27 cellular contexts compared by ENCODE assay signal in the genomic region with DNA sequence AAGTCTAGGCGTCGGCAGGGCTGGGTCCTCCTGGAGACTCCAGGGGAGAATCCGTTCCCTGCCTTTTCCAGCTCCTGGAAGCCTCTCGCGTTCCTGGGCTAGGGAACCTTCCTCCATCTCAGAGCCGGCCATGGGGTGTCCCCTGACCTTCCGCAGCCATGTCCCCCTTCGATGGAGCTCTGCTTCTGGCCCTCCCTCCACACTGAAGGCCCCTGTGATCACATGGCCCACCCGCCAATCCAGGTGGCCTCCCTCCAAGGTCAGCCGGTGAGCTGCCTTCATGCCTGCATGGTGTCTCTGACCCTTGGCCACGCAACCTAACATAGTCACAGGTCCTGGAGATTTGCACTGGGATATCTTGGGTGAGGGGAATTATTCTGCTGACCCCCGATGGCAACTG.
"Had no signal": no experiment of that assay in that cellular context is flagged by ENCODE, and none has a peak within 500 bp of the region (broad histone marks: within the 10 kb centered on the region; RNA-seq: fewer than 3 reads in every experiment).

No MANE protein-coding gene starts in this region.

- H3K27me3 Mint-ChIP-seq: stimulated activated naive B cell treated with anti-CD40 and anti-IgM and Interleukin-4, amounts not matched to agents 10 μg/mL and 1 μg/mL and 100 μg/mL, for 72 hours had no signal

- H3K27ac ChIP-seq: lower lobe of right lung, pancreas, prostate gland, sigmoid colon, stomach, testis, thyroid gland, transverse colon, upper lobe of left lung, vagina had no signal

- H3K27ac Mint-ChIP-seq: naive thymus-derived CD8-positive, alpha-beta T cell; nephron; stimulated activated naive B cell treated with anti-CD40 and anti-IgM and Interleukin-4, amounts not matched to agents 10 μg/mL and 1 μg/mL and 100 μg/mL, for 72 hours had no signal

- FAIRE-seq: keratinocyte, pancreas, small intestine had no signal

- H3K36me3 ChIP-seq: lower lobe of right lung, pancreas, prostate gland, sigmoid colon, stomach, thyroid gland, transverse colon, upper lobe of left lung, vagina had no signal

- H3K4me3 ChIP-seq: lower lobe of right lung, pancreas, prostate gland, sigmoid colon, stomach, testis, thyroid gland, transverse colon, upper lobe of left lung, vagina had no signal

- ATAC-seq: left cardiac atrium; left lobe of liver; lower lobe of right lung; naive thymus-derived CD8-positive, alpha-beta T cell; pancreas; right cardiac atrium; stimulated activated naive B cell treated with anti-CD40 and anti-IgM and Interleukin-4, amounts not matched to agents 10 μg/mL and 1 μg/mL and 100 μg/mL, for 72 hours; stimulated activated naive CD8-positive, alpha-beta T cell treated with anti-CD3 and anti-CD28 coated beads, Interleukin-15, Interleukin-2, amounts not matched to agents 100 U/mL and 50 U/mL, for 24 hours had no signal

- H3K27me3 ChIP-seq: pancreas, sigmoid colon, stomach, testis, thyroid gland, transverse colon, upper lobe of left lung, vagina had no signal

- DNase-seq: hippocampal formation; kidney glomerular epithelial cell; left cardiac atrium; lower lobe of right lung; mammary epithelial cell; mesenchymal stem cell; nucleus accumbens; retina; right cardiac atrium; small intestine; stimulated activated CD4-positive, alpha-beta T cell treated with anti-CD3 and anti-CD28 coated beads, Interleukin-2, amount 100 ng/mL, for 24 hours; stimulated activated CD4-positive, alpha-beta T cell treated with anti-CD3 and anti-CD28 coated beads, Interleukin-4, amount 100 ng/mL, for 1 hour; stimulated activated naive B cell treated with anti-CD40 and anti-IgM and Interleukin-4, amounts not matched to agents 10 μg/mL and 1 μg/mL and 100 μg/mL, for 72 hours; stimulated activated naive CD8-positive, alpha-beta T cell treated with anti-CD3 and anti-CD28 coated beads, Interleukin-15, Interleukin-2, amounts not matched to agents 100 U/mL and 50 U/mL, for 24 hours; stomach; testis; thyroid gland; transverse colon had no signal

- H3K4me3 Mint-ChIP-seq: naive thymus-derived CD8-positive, alpha-beta T cell; nephron; stimulated activated naive B cell treated with anti-CD40 and anti-IgM and Interleukin-4, amounts not matched to agents 10 μg/mL and 1 μg/mL and 100 μg/mL, for 72 hours had no signal

- H3K4me1 ChIP-seq: pancreas, prostate gland had no signal

- H3K9me3 ChIP-seq: lower lobe of right lung, pancreas, prostate gland, sigmoid colon, stomach, testis, thyroid gland, transverse colon, upper lobe of left lung, vagina had no signal

- H3K4me1 Mint-ChIP-seq: stimulated activated naive B cell treated with anti-CD40 and anti-IgM and Interleukin-4, amounts not matched to agents 10 μg/mL and 1 μg/mL and 100 μg/mL, for 72 hours had no signal
